8 cellular contexts compared by ENCODE assay signal in the genomic region with DNA sequence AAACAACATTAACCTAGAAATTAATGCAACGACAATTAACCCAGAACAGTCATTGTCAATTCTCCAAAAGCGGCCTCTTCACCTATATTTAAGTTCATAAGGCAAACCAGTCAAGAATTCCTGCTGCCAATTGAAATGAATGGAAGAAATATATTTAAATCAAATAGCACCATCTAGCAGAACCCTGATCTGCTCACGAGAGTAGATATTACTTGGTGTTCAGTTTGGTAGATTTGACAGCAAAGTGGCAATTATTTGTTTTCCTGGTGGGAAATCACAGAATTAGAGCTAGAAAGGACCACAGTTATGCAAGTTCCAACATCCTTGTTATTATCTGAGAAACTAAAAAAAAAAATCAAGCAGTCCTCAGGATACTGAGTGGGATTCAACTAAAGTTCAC. TPM values are rescaled to one million over a fixed set of nuclear protein-coding genes. Genes with fewer than 3 reads are reported as not detected.
DNase-seq lines count a peak whose midpoint lies in the region; ATAC-seq and TF ChIP-seq lines count a peak whose summit lies in the region.

No MANE protein-coding gene starts in this region.

- no peaks in the 10 kb centered on the region for H3K9me3 Mint-ChIP-seq in activated CD4-positive, alpha-beta T cell treated with anti-CD3 and anti-CD28 coated beads, Interleukin-2, amount 10 ng/mL, durations not matched to agents 7 days and 5 days
- no peaks in the 10 kb centered on the region for H3K9me3 Mint-ChIP-seq in stimulated activated naive CD8-positive, alpha-beta T cell treated with anti-CD3 and anti-CD28 coated beads, Interleukin-15, amount 100 ng/mL, for 72 hours

- intact Hi-C loops in Panc1 (cut with micrococcal nuclease; ENCODE audit: unreplicated experiment), result loop anchor here (5.0 to 10.0 kb wide), 3 partner anchors 241 to 416 kb away; no protein-coding TSS in a partner anchor

- no peak overlapping the region for H3K4me3 ChIP-seq in Panc1 (ENCODE audit: low read depth in 2 of 2, low read length in 2 of 2)

- H3K27me3 Mint-ChIP-seq in activated CD4-positive, alpha-beta T cell treated with anti-CD3 and anti-CD28 coated beads, Interleukin-2, amount 10 ng/mL, durations not matched to agents 7 days and 5 days, result peaks cover 5% of the 10 kb centered on the region
- peaks cover 8% of the 10 kb centered on the region for H3K27me3 Mint-ChIP-seq in stimulated activated naive CD8-positive, alpha-beta T cell treated with anti-CD3 and anti-CD28 coated beads, Interleukin-15, amount 100 ng/mL, for 72 hours

- H3K27me3 ChIP-seq in Panc1 (ENCODE audit: control insufficient read depth, insufficient read depth, low read length), result no peaks in the 10 kb centered on the region

- peak; percentile 30; the same call in 1 of the 2 replicates for TF ChIP-seq CTCF in Panc1 (IDR thresholded peaks at IDR 0.05)

- no peak for DNase-seq in activated CD4-positive, alpha-beta T cell treated with anti-CD3 and anti-CD28 coated beads, Interleukin-2, amount 10 ng/mL, durations not matched to agents 7 days and 5 days
- no peak for DNase-seq in activated CD4-positive, alpha-beta T cell treated with anti-CD3 and anti-CD28 coated beads, Interleukin-2, amount 50 U/mL, for 1 hour
- DNase-seq in Panc1 (ENCODE audit: low read depth, low spot score), result no peak
- peak; percentile 34 for DNase-seq in fibroblast of peridontal ligament (ENCODE audit: extremely low read depth)
- DNase-seq in stimulated activated naive CD8-positive, alpha-beta T cell treated with anti-CD3 and anti-CD28 coated beads, Interleukin-15, amount 100 ng/mL, for 72 hours, result no peak
- no peak for DNase-seq in cerebellum (ENCODE audit: low spot score)

- H3K36me3 ChIP-seq in Panc1 (ENCODE audit: control insufficient read depth, insufficient read depth, low read length), result no peaks in the 10 kb centered on the region

- CTCF ChIA-PET in activated CD4-positive, alpha-beta T cell treated with anti-CD3 and anti-CD28 coated beads, Interleukin-2, amount 10 ng/mL, durations not matched to agents 7 days and 5 days (lab: Charles Lee), result interaction anchor here (0.6 to 0.9 kb wide), 2 partner anchors 8 to 238 kb away, joined by 3 to 5 read pairs; no protein-coding TSS in a partner anchor
- CTCF ChIA-PET in Panc1 (lab: Charles Lee), result no interaction called here

- no peak overlapping the region for H3K27ac ChIP-seq in Panc1 (ENCODE audit: low read length)

- H3K9me3 ChIP-seq in Panc1 (ENCODE audit: control insufficient read depth, insufficient read depth, low read depth, low read length), result no peaks in the 10 kb centered on the region

- peaks cover 11% of the 10 kb centered on the region for H3K36me3 Mint-ChIP-seq in activated CD4-positive, alpha-beta T cell treated with anti-CD3 and anti-CD28 coated beads, Interleukin-2, amount 10 ng/mL, durations not matched to agents 7 days and 5 days (ENCODE audit: low read depth)

- ATAC-seq in Panc1, result no peak
- no peak for ATAC-seq in stimulated activated naive CD8-positive, alpha-beta T cell treated with anti-CD3 and anti-CD28 coated beads, Interleukin-15, amount 100 ng/mL, for 72 hours
- ATAC-seq in GM18873 (IDR thresholded peaks at IDR 0.05; ENCODE audit: low FRiP score, unreplicated experiment), result no peak
- ATAC-seq in GM18858 (IDR thresholded peaks at IDR 0.05; ENCODE audit: unreplicated experiment), result no peak

- BruUV-seq in Panc1 (replicated peaks; lab: Mats Ljungman, UMichigan), result no TSS peak

- in situ Hi-C loops in Panc1 (cut with HindIII; ENCODE audit: low pct_unique_long_range_greater_than_20kb, low sequenced_read_pairs), result no loop called here

- H3K4me1 Mint-ChIP-seq in activated CD4-positive, alpha-beta T cell treated with anti-CD3 and anti-CD28 coated beads, Interleukin-2, amount 10 ng/mL, durations not matched to agents 7 days and 5 days, result peaks cover 42% of the 10 kb centered on the region
- H3K4me1 Mint-ChIP-seq in stimulated activated naive CD8-positive, alpha-beta T cell treated with anti-CD3 and anti-CD28 coated beads, Interleukin-15, amount 100 ng/mL, for 72 hours, result peaks cover 31% of the 10 kb centered on the region

- POLR2A ChIA-PET in activated CD4-positive, alpha-beta T cell treated with anti-CD3 and anti-CD28 coated beads, Interleukin-2, amount 10 ng/mL, durations not matched to agents 7 days and 5 days (lab: Charles Lee), result no interaction called here
- POLR2A ChIA-PET in Panc1 (lab: Charles Lee), result no interaction called here

- peak overlapping the region; percentile 95 for H3K4me3 Mint-ChIP-seq in activated CD4-positive, alpha-beta T cell treated with anti-CD3 and anti-CD28 coated beads, Interleukin-2, amount 10 ng/mL, durations not matched to agents 7 days and 5 days
- H3K4me3 Mint-ChIP-seq in stimulated activated naive CD8-positive, alpha-beta T cell treated with anti-CD3 and anti-CD28 coated beads, Interleukin-15, amount 100 ng/mL, for 72 hours, result peak overlapping the region; percentile 21 to 90

- H3K4me1 ChIP-seq in Panc1 (ENCODE audit: control insufficient read depth, insufficient read depth, low read length), result peaks cover 17% of the 10 kb centered on the region

- H3K27ac Mint-ChIP-seq in activated CD4-positive, alpha-beta T cell treated with anti-CD3 and anti-CD28 coated beads, Interleukin-2, amount 10 ng/mL, durations not matched to agents 7 days and 5 days, result peak overlapping the region; percentile 96
- no peak overlapping the region for H3K27ac Mint-ChIP-seq in stimulated activated naive CD8-positive, alpha-beta T cell treated with anti-CD3 and anti-CD28 coated beads, Interleukin-15, amount 100 ng/mL, for 72 hours

RNA-seq across cellular contexts. Expression of gene SSBP2, which starts 2.3 kb away (rescaled TPM):
- total RNA-seq in activated CD4-positive, alpha-beta T cell treated with anti-CD3 and anti-CD28 coated beads, Interleukin-2, amount 10 ng/mL, durations not matched to agents 7 days and 5 days, result 10 to 100 TPM; 48.2 to 50.6 TPM
- total RNA-seq in Panc1 (2021; ENCODE audit: unreplicated experiment), result 16.3 TPM
- 23.7 TPM for polyA plus RNA-seq in Panc1 (2012; ENCODE audit: insufficient read length)
- total RNA-seq in cerebellum, result 117 TPM
